Comparison of ENCODE assay signal across 18 cellular contexts in the genomic region with DNA sequence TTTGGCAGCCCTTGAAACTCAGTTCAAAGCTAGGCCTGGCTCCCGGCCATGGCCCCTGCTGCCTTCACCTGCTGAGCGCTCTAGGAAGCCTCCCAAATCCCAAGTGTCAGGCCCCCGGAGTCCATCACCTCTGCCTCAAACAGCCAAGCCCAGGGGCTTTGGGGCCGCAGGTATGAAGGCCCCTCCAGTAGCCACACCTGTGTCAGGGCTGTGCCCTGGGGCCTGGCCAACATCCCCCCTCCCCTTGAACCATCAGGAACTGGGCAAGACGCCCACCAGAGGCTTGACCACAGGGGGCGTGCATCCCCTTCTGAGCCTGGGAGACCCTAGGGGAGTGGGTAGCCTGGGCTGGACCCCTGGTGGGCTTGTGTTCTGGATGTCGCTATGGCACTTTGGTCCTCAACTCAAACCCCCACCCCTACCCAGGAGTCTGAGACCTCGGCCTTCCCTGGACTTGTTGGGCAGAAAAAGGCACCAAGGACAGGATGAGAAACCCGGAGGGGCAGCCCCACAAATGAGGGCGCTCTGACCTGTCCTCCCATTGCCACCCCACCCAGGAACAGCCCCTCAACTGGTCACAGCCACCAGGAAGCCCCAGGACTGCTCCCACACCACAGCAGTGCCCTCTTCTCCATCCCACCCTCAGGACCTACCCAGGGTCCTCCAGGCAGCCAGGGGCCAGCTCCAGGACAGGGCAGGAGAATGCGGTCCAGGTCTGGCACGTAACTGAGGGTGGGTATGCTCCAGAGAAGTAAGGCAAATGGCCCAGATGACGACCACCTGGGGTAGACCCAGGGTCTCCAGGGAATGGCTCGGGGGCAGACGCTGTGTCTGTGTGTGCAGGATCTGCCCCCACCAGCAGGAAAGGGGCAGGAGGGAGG. TPM values are rescaled to one million over a fixed set of nuclear protein-coding genes. Genes with fewer than 3 reads are reported as not detected.
DNase-seq lines count a peak whose midpoint lies in the region; ATAC-seq and TF ChIP-seq lines count a peak whose summit lies in the region.
"Had no signal": no experiment of that assay in that cellular context is flagged by ENCODE, and none has a peak within 500 bp of the region (broad histone marks: within the 10 kb centered on the region; RNA-seq: fewer than 3 reads in every experiment).

No MANE protein-coding gene starts in this region.

- H3K4me1 Mint-ChIP-seq in stimulated activated naive CD8-positive, alpha-beta T cell treated with anti-CD3 and anti-CD28 coated beads, Interleukin-15, Interleukin-2, amounts not matched to agents 100 ng/mL and 50 ng/mL, for 24 hours (ENCODE audit: low read depth): peaks cover 45% of the 10 kb centered on the region
- H3K4me1 Mint-ChIP-seq in dendritic cell treated with granulocyte-macrophage colony-stimulating factor and Interleukin-4, amounts not matched to agents 40 ng/mL and 50 ng/mL, for 4 days (ENCODE audit: low read depth): peaks cover 75% of the 10 kb centered on the region

- no peaks in the 10 kb centered on the region for H3K27me3 Mint-ChIP-seq in stimulated activated naive CD8-positive, alpha-beta T cell treated with anti-CD3 and anti-CD28 coated beads, Interleukin-15, Interleukin-2, amounts not matched to agents 100 ng/mL and 50 ng/mL, for 24 hours
- no peaks in the 10 kb centered on the region for H3K27me3 Mint-ChIP-seq in dendritic cell treated with granulocyte-macrophage colony-stimulating factor and Interleukin-4, amounts not matched to agents 40 ng/mL and 50 ng/mL, for 4 days
- H3K27me3 Mint-ChIP-seq: progenitor cell of endocrine pancreas, T-cell had no signal

- H3K4me3 Mint-ChIP-seq in stimulated activated naive CD8-positive, alpha-beta T cell treated with anti-CD3 and anti-CD28 coated beads, Interleukin-15, Interleukin-2, amounts not matched to agents 100 ng/mL and 50 ng/mL, for 24 hours: no peak overlapping the region
- no peak overlapping the region for H3K4me3 Mint-ChIP-seq in dendritic cell treated with granulocyte-macrophage colony-stimulating factor and Interleukin-4, amounts not matched to agents 40 ng/mL and 50 ng/mL, for 4 days
- H3K4me3 Mint-ChIP-seq: T-cell had no signal

- in situ Hi-C loops in GM23248 (cut with MboI): no loop called here

- no peaks in the 10 kb centered on the region for H3K27me3 ChIP-seq in Karpas-422 (ENCODE audit: low read length)
- no peaks in the 10 kb centered on the region for H3K27me3 ChIP-seq in upper lobe of right lung
- no peaks in the 10 kb centered on the region for H3K27me3 ChIP-seq in GM23248 (replicated peaks; ENCODE audit: insufficient read depth)
- H3K27me3 ChIP-seq: body of pancreas, dorsolateral prefrontal cortex had no signal

- intact Hi-C loops in dendritic cell treated with granulocyte-macrophage colony-stimulating factor and Interleukin-4, amounts not matched to agents 40 ng/mL and 50 ng/mL, for 4 days (cut with micrococcal nuclease): loop anchor here (10.0 kb wide), 2 partner anchors 132 to 288 kb away; partner anchors contain the start of gene NELFA
- intact Hi-C loops in upper lobe of right lung (cut with DNase I): no loop called here

- H3K4me1 ChIP-seq in Karpas-422 (ENCODE audit: low read length): peaks cover 59% of the 10 kb centered on the region
- peaks cover 34% of the 10 kb centered on the region for H3K4me1 ChIP-seq in upper lobe of right lung
- peaks cover 14% of the 10 kb centered on the region for H3K4me1 ChIP-seq in GM23248 (ENCODE audit: insufficient read depth)

- no peaks in the 10 kb centered on the region for H3K9me2 ChIP-seq in Karpas-422 (replicated peaks; ENCODE audit: insufficient read depth, low read length)
- H3K9me2 ChIP-seq in GM23248 (ENCODE audit: insufficient read depth): no peaks in the 10 kb centered on the region

- no peak for DNase-seq in stimulated activated naive CD8-positive, alpha-beta T cell treated with anti-CD3 and anti-CD28 coated beads, Interleukin-15, Interleukin-2, amounts not matched to agents 100 U/mL and 50 U/mL, for 24 hours
- DNase-seq in Karpas-422 (no peak), upper lobe of right lung (peak; percentile 52), GM23248 (no peak), glomerular visceral epithelial cell (ENCODE audit: extremely low spot score) (no peak)
- DNase-seq: activated CD4-positive, alpha-beta T cell treated with anti-CD3 and anti-CD28 coated beads for 4 hours; hippocampal formation; NCI-H1092; OCI-M1; T-cell had no signal

- H3K4me3 ChIP-seq in Karpas-422 (ENCODE audit: low read length) (no peak overlapping the region), upper lobe of right lung (no peak overlapping the region), GM23248 (no peak overlapping the region)
- H3K4me3 ChIP-seq: body of pancreas, dorsolateral prefrontal cortex, mucosa of descending colon had no signal

- peak overlapping the region; percentile 18 for H3K27ac Mint-ChIP-seq in stimulated activated naive CD8-positive, alpha-beta T cell treated with anti-CD3 and anti-CD28 coated beads, Interleukin-15, Interleukin-2, amounts not matched to agents 100 ng/mL and 50 ng/mL, for 24 hours
- H3K27ac Mint-ChIP-seq in dendritic cell treated with granulocyte-macrophage colony-stimulating factor and Interleukin-4, amounts not matched to agents 40 ng/mL and 50 ng/mL, for 4 days: peak overlapping the region; percentile 74
- H3K27ac Mint-ChIP-seq: activated T-helper 2 cell treated with anti-CD3 and anti-CD28 coated beads, Interferon-gamma antibody, Interleukin-2, Interleukin-4, amounts not matched to agents 10 μg/mL and 5 μg/mL and 100 μg/mL, durations not matched to agents 14 hours and 24 hours and 36 hours; progenitor cell of endocrine pancreas had no signal

- peaks cover 17% of the 10 kb centered on the region for H3K36me3 Mint-ChIP-seq in stimulated activated naive CD8-positive, alpha-beta T cell treated with anti-CD3 and anti-CD28 coated beads, Interleukin-15, Interleukin-2, amounts not matched to agents 100 ng/mL and 50 ng/mL, for 24 hours (ENCODE audit: low read depth)
- peaks cover 74% of the 10 kb centered on the region for H3K36me3 Mint-ChIP-seq in dendritic cell treated with granulocyte-macrophage colony-stimulating factor and Interleukin-4, amounts not matched to agents 40 ng/mL and 50 ng/mL, for 4 days (ENCODE audit: low read depth)

- H3F3A ChIP-seq in GM23248 (ENCODE audit: insufficient read depth): peaks cover 22% of the 10 kb centered on the region

- peak overlapping the region; percentile 95 for H3K9ac ChIP-seq in Karpas-422 (ENCODE audit: low read length)
- H3K9ac ChIP-seq in GM23248: no peak overlapping the region

- H3K36me3 ChIP-seq in Karpas-422 (ENCODE audit: insufficient read depth, low read length) (no peaks in the 10 kb centered on the region), upper lobe of right lung (peaks cover 20% of the 10 kb centered on the region), GM23248 (ENCODE audit: low read depth) (no peaks in the 10 kb centered on the region)

- no peaks in the 10 kb centered on the region for H3K9me3 Mint-ChIP-seq in stimulated activated naive CD8-positive, alpha-beta T cell treated with anti-CD3 and anti-CD28 coated beads, Interleukin-15, Interleukin-2, amounts not matched to agents 100 ng/mL and 50 ng/mL, for 24 hours
- no peaks in the 10 kb centered on the region for H3K9me3 Mint-ChIP-seq in dendritic cell treated with granulocyte-macrophage colony-stimulating factor and Interleukin-4, amounts not matched to agents 40 ng/mL and 50 ng/mL, for 4 days
- H3K9me3 Mint-ChIP-seq: activated T-helper 2 cell treated with anti-CD3 and anti-CD28 coated beads, Interferon-gamma antibody, Interleukin-2, Interleukin-4, amounts not matched to agents 10 μg/mL and 5 μg/mL and 100 μg/mL, durations not matched to agents 14 hours and 24 hours and 36 hours; T-cell had no signal

- H2AFZ ChIP-seq in Karpas-422 (ENCODE audit: low read length) (no peak overlapping the region), GM23248 (no peak overlapping the region)

- H3K9me3 ChIP-seq in Karpas-422 (ENCODE audit: low read length) (no peaks in the 10 kb centered on the region), upper lobe of right lung (no peaks in the 10 kb centered on the region), GM23248 (ENCODE audit: low read depth) (no peaks in the 10 kb centered on the region)
- H3K9me3 ChIP-seq: body of pancreas, mucosa of descending colon had no signal

- peak overlapping the region; percentile 75 for H3K27ac ChIP-seq in Karpas-422 (ENCODE audit: low read length)
- no peak overlapping the region for H3K27ac ChIP-seq in upper lobe of right lung
- no peak overlapping the region for H3K27ac ChIP-seq in GM23248

- peak overlapping the region; percentile 77 for H3K4me2 ChIP-seq in Karpas-422 (ENCODE audit: low read depth, low read length, poor library complexity, severe bottlenecking)
- no peak overlapping the region for H3K4me2 ChIP-seq in GM23248 (ENCODE audit: unreplicated experiment)

- H4K20me1 ChIP-seq in Karpas-422 (ENCODE audit: insufficient read depth, low read depth, low read length): peaks cover 44% of the 10 kb centered on the region
- no peaks in the 10 kb centered on the region for H4K20me1 ChIP-seq in GM23248 (ENCODE audit: insufficient read depth)

- ATAC-seq in stimulated activated naive CD8-positive, alpha-beta T cell treated with anti-CD3 and anti-CD28 coated beads, Interleukin-15, Interleukin-2, amounts not matched to agents 100 U/mL and 50 U/mL, for 24 hours: no peak
- ATAC-seq in upper lobe of right lung (no peak), HG03571 (IDR thresholded peaks at IDR 0.05; ENCODE audit: unreplicated experiment) (no peak)
- ATAC-seq: body of pancreas, mucosa of descending colon, T-cell had no signal

- 74 to 85% methylated on average over 14 to 15 of the region's 15 CpGs for WGBS in GM23248 (ENCODE audit: low coverage in 1 of 2, low lambda C conversion rate in 2 of 2, missing lambda C conversion rate in 2 of 2), 2 experiments

- no peak for TF ChIP-seq CTCF in upper lobe of right lung (IDR thresholded peaks at IDR 0.05)

- H3K79me2 ChIP-seq in Karpas-422 (ENCODE audit: low read length): peaks cover 77% of the 10 kb centered on the region
- H3K79me2 ChIP-seq in GM23248 (ENCODE audit: insufficient read depth): peaks cover 66% of the 10 kb centered on the region

RNA-seq across cellular contexts. Expression of gene SLBP, which starts 4.2 kb away (rescaled TPM):
- 82.1 and 92.4 TPM in 2 replicates for total RNA-seq in Karpas-422 (2014; rRNA removed; shearing (Covaris generic); ENCODE audit: low replicate concordance)
- 32.8 TPM for total RNA-seq in upper lobe of right lung
- total RNA-seq in GM23248 (2014; rRNA removed; shearing (Covaris generic)): 72.7 and 74.4 TPM in 2 replicates
- 85.6 and 85.8 TPM in 2 replicates for polyA plus RNA-seq in GM23248 (2016; fragmentation: Nextera tagmentation; extraction: Ambion mirVana)

RNA-seq across cellular contexts. Expression of gene TMEM129, which starts 4.8 kb away (rescaled TPM):
- total RNA-seq in Karpas-422 (2014; rRNA removed; shearing (Covaris generic); ENCODE audit: low replicate concordance): 21.8 and 39.4 TPM in 2 replicates
- total RNA-seq in upper lobe of right lung: 33.2 TPM
- 55.4 and 80.2 TPM in 2 replicates for total RNA-seq in GM23248 (2014; rRNA removed; shearing (Covaris generic))
- 32.6 and 35.7 TPM in 2 replicates for polyA plus RNA-seq in GM23248 (2016; fragmentation: Nextera tagmentation; extraction: Ambion mirVana)

RNA-seq across cellular contexts. Expression of gene TACC3, which starts 5.0 kb away (rescaled TPM):
- total RNA-seq in Karpas-422 (2014; rRNA removed; shearing (Covaris generic); ENCODE audit: low replicate concordance): 22.0 and 37.6 TPM in 2 replicates
- 13.3 TPM for total RNA-seq in upper lobe of right lung
- 3.8 and 9.7 TPM in 2 replicates for total RNA-seq in GM23248 (2014; rRNA removed; shearing (Covaris generic))
- 18.2 and 21.1 TPM in 2 replicates for polyA plus RNA-seq in GM23248 (2016; fragmentation: Nextera tagmentation; extraction: Ambion mirVana)

RNA-seq across cellular contexts. Expression of gene FAM53A, which starts 32.2 kb away (rescaled TPM):
- total RNA-seq in Karpas-422 (2014; rRNA removed; shearing (Covaris generic); ENCODE audit: low replicate concordance): 1.5 and 3.6 TPM in 2 replicates
- total RNA-seq in upper lobe of right lung: 2.8 TPM
- 3.8 and 15.3 TPM in 2 replicates for total RNA-seq in GM23248 (2014; rRNA removed; shearing (Covaris generic))
- polyA plus RNA-seq in GM23248 (2016; fragmentation: Nextera tagmentation; extraction: Ambion mirVana): 1.4 and 2.8 TPM in 2 replicates
